ENCODE assay signal across 13 cellular contexts in the genomic region with DNA sequence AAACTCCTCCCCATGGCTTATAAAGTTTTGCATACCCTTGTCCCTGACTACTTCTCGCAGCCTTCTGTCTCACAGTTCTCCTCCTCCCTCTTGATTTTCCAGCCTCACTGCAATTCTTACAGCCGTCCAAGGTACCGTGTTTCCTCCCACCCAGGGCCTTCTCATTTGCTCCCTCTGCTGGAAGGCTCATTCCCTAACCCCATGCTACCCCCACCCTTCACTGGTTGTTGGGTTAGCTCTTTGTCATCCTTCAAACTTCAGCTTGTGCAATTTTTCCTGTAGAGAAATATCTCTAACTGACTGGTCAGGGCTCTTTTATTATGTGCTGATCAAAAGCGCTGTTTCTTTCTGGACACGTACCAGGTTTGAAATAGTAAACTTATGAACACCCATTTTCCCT.
DNase-seq lines count a peak whose midpoint lies in the region; ATAC-seq, FAIRE-seq and TF ChIP-seq lines count a peak whose summit lies in the region.
"Had no signal": no experiment of that assay in that cellular context is flagged by ENCODE, and none has a peak within 500 bp of the region (broad histone marks: within the 10 kb centered on the region; RNA-seq: fewer than 3 reads in every experiment).

No MANE protein-coding gene starts in this region.

- H4K20me1 ChIP-seq in hepatocyte (ENCODE audit: insufficient read depth, poor library complexity, severe bottlenecking) = no peaks in the 10 kb centered on the region

- peak; percentile 14; the same call in 1 of the 2 replicates for TF ChIP-seq CTCF in RWPE1 (conservative IDR thresholded peaks at IDR 0.05; ENCODE audit: low read depth)
- TF ChIP-seq CTCF in hepatocyte (IDR thresholded peaks at IDR 0.05; ENCODE audit: poor library complexity) = peak; percentile 17

- 61% methylated on average over 5 of the region's 5 CpGs for WGBS in hepatocyte (ENCODE audit: low lambda C conversion rate, missing lambda C conversion rate)

- no peaks in the 10 kb centered on the region for H3K79me2 ChIP-seq in hepatocyte

- H3K9me2 ChIP-seq in hepatocyte (replicated peaks; ENCODE audit: insufficient read depth) = no peaks in the 10 kb centered on the region

- in situ Hi-C loops in ACHN (cut with HindIII; ENCODE audit: low pct_ligation_motif_present, low pct_unique_long_range_greater_than_20kb, low sequenced_read_pairs) = no loop called here

- DNase-seq in ACHN = peak; percentile 6
- no peak for DNase-seq in GM19239 (ENCODE audit: insufficient read length, low spot score)
- DNase-seq in RWPE1 (ENCODE audit: low spot score) = no peak
- DNase-seq in hepatocyte (ENCODE audit: low spot score) = peak; percentile 22
- DNase-seq in NCI-H345 (lab: John Stamatoyannopoulos, UW) = no peak
- no peak for DNase-seq in stimulated activated CD4-positive, alpha-beta T cell treated with anti-CD3 and anti-CD28 coated beads, Interleukin-15, amount 100 ng/mL, for 24 hours
- DNase-seq: NCI-H446 had no signal

- H3K9me3 ChIP-seq in hepatocyte (ENCODE audit: low read depth) = no peaks in the 10 kb centered on the region
- H3K9me3 ChIP-seq: thoracic aorta had no signal

- no peak overlapping the region for H3K27ac ChIP-seq in RWPE1
- no peak overlapping the region for H3K27ac ChIP-seq in hepatocyte

- no peaks in the 10 kb centered on the region for H3K36me3 ChIP-seq in hepatocyte (replicated peaks; ENCODE audit: insufficient read depth, low read depth)
- H3K36me3 ChIP-seq: thoracic aorta had no signal

- peak; percentile 68 for FAIRE-seq in GM19239 (lab: Jason Lieb, UNC)
- FAIRE-seq: frontal cortex, G401.6 had no signal

- H2AFZ ChIP-seq in hepatocyte = no peak overlapping the region

- no peak overlapping the region for H3K4me2 ChIP-seq in hepatocyte

- POLR2A ChIA-PET in RWPE1 (lab: Yijun Ruan, JAX; ENCODE audit: low non-redundant PET) = no interaction called here

- ATAC-seq in GM19324 (IDR thresholded peaks at IDR 0.05; ENCODE audit: low FRiP score, unreplicated experiment) = no peak
- ATAC-seq in GM19395 (IDR thresholded peaks at IDR 0.05; ENCODE audit: unreplicated experiment) = no peak
- ATAC-seq: activated T-helper 17 cell treated with anti-CD3 and anti-CD28 coated beads, Interleukin-2, amount 50 U/mL, for 72 hours had no signal

- CTCF ChIA-PET in RWPE1 (lab: Yijun Ruan, JAX) = interaction anchor here (0.6 to 0.7 kb wide), 2 partner anchors 154 to 561 kb away, joined by 3 read pairs; no protein-coding TSS in a partner anchor

- no peaks in the 10 kb centered on the region for H3K27me3 ChIP-seq in hepatocyte

- H3K4me3 ChIP-seq in hepatocyte = no peak overlapping the region
- H3K4me3 ChIP-seq: thoracic aorta had no signal

- H3K4me1 ChIP-seq in hepatocyte (ENCODE audit: insufficient read depth) = peaks cover 5% of the 10 kb centered on the region

Comparison
In these comparisons a context has a peak if more than half of its experiments do, and no peak if none do; other contexts are left out.
1. DNase-seq: peak in ACHN (single experiment) and hepatocyte (single experiment); none in GM19239 (single experiment), RWPE1 (single experiment), NCI-H345 (single experiment) and stimulated activated CD4-positive, alpha-beta T cell treated with anti-CD3 and anti-CD28 coated beads, Interleukin-15, amount 100 ng/mL, for 24 hours (single experiment).